12 cellular contexts compared by ENCODE assay signal in the genomic region with DNA sequence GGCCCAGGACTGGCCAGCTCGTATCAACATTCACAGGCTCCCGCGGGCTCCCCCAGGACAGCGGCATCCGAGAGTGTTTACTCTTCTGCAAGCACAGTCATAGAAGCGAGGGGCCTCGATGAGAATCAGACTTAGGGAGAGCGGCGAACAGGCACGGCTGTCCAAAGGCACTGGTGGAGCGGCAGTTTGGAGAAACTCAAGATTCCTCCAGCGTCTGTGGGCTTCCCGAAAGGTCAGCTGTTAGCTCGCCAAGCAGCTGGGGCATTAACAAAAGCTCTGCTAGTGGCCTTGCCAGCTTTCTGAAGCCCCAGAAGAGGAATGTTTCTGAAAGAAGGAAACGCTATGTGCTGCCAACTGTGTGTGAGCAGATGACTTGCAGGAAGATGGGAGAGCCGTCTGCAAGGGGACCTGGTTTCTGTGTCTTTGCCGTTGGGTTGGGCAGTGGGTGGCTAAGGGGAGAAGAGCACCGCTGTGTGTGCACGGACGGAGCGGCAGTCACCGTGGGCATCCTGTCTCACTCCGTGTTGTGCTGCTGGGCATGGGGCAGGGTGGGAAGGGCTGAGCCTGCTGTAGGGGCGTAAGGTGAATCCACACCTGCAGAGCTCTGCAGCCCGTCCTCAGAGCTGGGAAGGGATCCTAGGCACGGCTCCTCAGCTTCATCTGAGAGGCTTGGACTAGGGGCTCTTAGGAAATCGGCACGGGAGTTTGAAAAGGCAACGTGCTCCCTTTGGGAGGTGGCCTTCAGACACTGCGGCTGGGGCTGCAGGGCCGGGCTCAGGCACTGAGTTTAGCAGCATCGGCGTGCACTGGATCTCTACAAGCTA. TPM values are rescaled to one million over a fixed set of nuclear protein-coding genes. Genes with fewer than 3 reads are reported as not detected.
DNase-seq lines count a peak whose midpoint lies in the region; ATAC-seq and TF ChIP-seq lines count a peak whose summit lies in the region.
"Had no signal": no experiment of that assay in that cellular context is flagged by ENCODE, and none has a peak within 500 bp of the region (broad histone marks: within the 10 kb centered on the region; RNA-seq: fewer than 3 reads in every experiment).

No MANE protein-coding gene starts in this region.

- H3K9me3 Mint-ChIP-seq in nephron = no peaks in the 10 kb centered on the region

- H3K4me3 Mint-ChIP-seq in nephron = peak overlapping the region in 2 of 3 experiments; percentile 17 to 45

- no peak for TF ChIP-seq CTCF in WERI-Rb-1 (IDR thresholded peaks at IDR 0.05; ENCODE audit: low read depth, low read length)
- TF ChIP-seq CTCF in fibroblast of lung (conservative IDR thresholded peaks at IDR 0.05 in 1 of 2, IDR thresholded peaks at IDR 0.05 in 1 of 2; ENCODE audit: low read depth in 1 of 2, low read length in 2 of 2) = no peak
- no peak for TF ChIP-seq CTCF in nephron (IDR thresholded peaks at IDR 0.05; ENCODE audit: unreplicated experiment in 3 of 3)
- TF ChIP-seq CTCF in thyroid gland (IDR thresholded peaks at IDR 0.05) = no peak

- ATAC-seq in activated CD4-positive, CD25-positive, alpha-beta regulatory T cell treated with anti-CD3 and anti-CD28 coated beads, Interleukin-2, amount 50 U/mL, for 24 hours = no peak

- no peak for TF ChIP-seq POLR2A in thyroid gland (IDR thresholded peaks at IDR 0.05)

- H2AFZ ChIP-seq in fibroblast of lung (ENCODE audit: low read length) = no peak overlapping the region

- no peak overlapping the region for H3K27ac ChIP-seq in WERI-Rb-1
- H3K27ac ChIP-seq in fibroblast of lung (ENCODE audit: insufficient read depth, low read length) = no peak overlapping the region
- no peak overlapping the region for H3K27ac ChIP-seq in thyroid gland

- peaks cover 57% of the 10 kb centered on the region for H3K36me3 Mint-ChIP-seq in nephron (ENCODE audit: low read depth)

- H3K4me2 ChIP-seq in fibroblast of lung (ENCODE audit: extremely low read depth, insufficient read depth, low read length) = peak overlapping the region; percentile 21

- peak overlapping the region; percentile 67 to 85 (median 84) for H3K27ac Mint-ChIP-seq in nephron

- H3K79me2 ChIP-seq in fibroblast of lung (ENCODE audit: control insufficient read depth, insufficient read depth, low read length) = peaks cover 14% of the 10 kb centered on the region

- no peaks in the 10 kb centered on the region for H3K9me3 ChIP-seq in WERI-Rb-1 (ENCODE audit: severe bottlenecking)
- no peaks in the 10 kb centered on the region for H3K9me3 ChIP-seq in fibroblast of lung (ENCODE audit: control insufficient read depth, insufficient read depth, low read depth, low read length)
- H3K9me3 ChIP-seq in thyroid gland = no peaks in the 10 kb centered on the region

- 72 to 84% methylated on average over 30 to 33 of the region's 33 CpGs for WGBS in thyroid gland, 2 donors

- H3K27me3 Mint-ChIP-seq in nephron (ENCODE audit: low read depth) = no peaks in the 10 kb centered on the region

- H3K27me3 ChIP-seq in WERI-Rb-1 (ENCODE audit: insufficient read depth, low read depth, severe bottlenecking) (no peaks in the 10 kb centered on the region), fibroblast of lung (ENCODE audit: control insufficient read depth, insufficient read depth, low read length) (no peaks in the 10 kb centered on the region), thyroid gland (no peaks in the 10 kb centered on the region)

- no peak overlapping the region for H3K9ac ChIP-seq in fibroblast of lung (ENCODE audit: insufficient read depth, low read length)

- H3K4me3 ChIP-seq in WERI-Rb-1 (ENCODE audit: low read depth, low read length) (no peak overlapping the region), fibroblast of lung (replicated peaks in 1 of 4; ENCODE audit: control extremely low read depth in 1 of 4, insufficient read depth in 1 of 4, low read depth in 3 of 4, low read length in 4 of 4) (no peak overlapping the region), thyroid gland (replicated peaks in 1 of 3) (no peak overlapping the region)

- peaks cover 66% of the 10 kb centered on the region for H3K4me1 Mint-ChIP-seq in nephron

- peak; percentile 3 for DNase-seq in WERI-Rb-1
- peak; percentile 62 to 68 for DNase-seq in fibroblast of lung (ENCODE audit: low read depth in 2 of 2)
- peak; percentile 21 to 28 for DNase-seq in thyroid gland
- no peak for DNase-seq in NAMALWA (ENCODE audit: low spot score)
- no peak for DNase-seq in stimulated activated CD4-positive, alpha-beta T cell treated with anti-CD3 and anti-CD28 coated beads, Interleukin-4, amount 100 ng/mL, for 24 hours
- DNase-seq in cerebellar cortex (ENCODE audit: low spot score) = no peak
- DNase-seq: mesenchymal stem cell; NCI-H1092 treated with DMSO at 0.1 percent for 48 hours; OCI-M1; stimulated activated CD4-positive, alpha-beta T cell treated with anti-CD3 and anti-CD28 coated beads, Interleukin-4, amount 100 ng/mL, for 1 hour had no signal

- H3K36me3 ChIP-seq in WERI-Rb-1 (peaks cover 9% of the 10 kb centered on the region), fibroblast of lung (ENCODE audit: control insufficient read depth, insufficient read depth, low read length) (peaks cover 7% of the 10 kb centered on the region), thyroid gland (peaks cover 3 to 8% of the 10 kb centered on the region in 2 donors)

- intact Hi-C loops in thyroid gland (cut with DNase I) = no loop called here

- H4K20me1 ChIP-seq in fibroblast of lung (ENCODE audit: control insufficient read depth, extremely low read depth, insufficient read depth, low read length) = no peaks in the 10 kb centered on the region

- H3K4me1 ChIP-seq in fibroblast of lung (ENCODE audit: control insufficient read depth, extremely low read depth, insufficient read depth, low read length) (peaks cover 7% of the 10 kb centered on the region), thyroid gland (no peaks in the 10 kb centered on the region)

RNA-seq across cellular contexts. Expression of gene AMZ1, which starts 42.1 kb away (rescaled TPM):
- total RNA-seq in fibroblast of lung (0.26 and 0.33 TPM in 2 replicates), thyroid gland (1 to 10 TPM in 1 of 4 donors, under 1 TPM in 1, not detected in 2; 0.29 to 1.2 TPM)
- 0.23 and 0.26 TPM in 2 replicates for polyA plus RNA-seq in fibroblast of lung
- 0.21 and 0.22 TPM in 2 replicates for polyA plus RNA-seq in fibroblast of lung (2012)
- polyA minus RNA-seq in fibroblast of lung (ENCODE audit: low replicate concordance) = 0.26 and 0.82 TPM in 2 replicates

Comparison
In these comparisons a context has a peak if more than half of its experiments do, and no peak if none do; other contexts are left out.
1. DNase-seq: peak in WERI-Rb-1 (single experiment), fibroblast of lung (2 of 2) and thyroid gland (2 of 2); none in NAMALWA (single experiment), stimulated activated CD4-positive, alpha-beta T cell treated with anti-CD3 and anti-CD28 coated beads, Interleukin-4, amount 100 ng/mL, for 24 hours (single experiment) and cerebellar cortex (single experiment).